ENCODE assay signal across 19 cellular contexts in the genomic region with DNA sequence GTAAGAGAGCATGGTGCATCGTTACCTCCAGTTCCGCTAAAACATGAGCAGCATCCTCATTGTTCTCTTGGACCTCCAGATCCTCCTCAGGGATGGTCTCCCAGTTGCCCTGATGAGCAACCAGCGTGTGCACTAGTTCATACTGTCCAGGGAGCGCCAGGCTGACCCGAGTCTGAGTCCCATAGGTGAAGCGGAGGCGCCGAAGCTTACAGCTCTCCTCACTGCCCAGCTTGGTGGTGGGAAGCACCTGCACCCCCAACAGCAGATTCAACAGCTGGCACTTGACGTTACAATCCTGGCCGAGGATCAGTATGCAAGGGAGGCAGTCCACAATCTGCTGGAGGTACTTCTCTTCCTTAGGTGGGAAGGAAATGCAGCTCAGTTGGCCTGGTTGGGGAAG. TPM values are rescaled to one million over a fixed set of nuclear protein-coding genes. Genes with fewer than 3 reads are reported as not detected.
DNase-seq lines count a peak whose midpoint lies in the region; ATAC-seq and TF ChIP-seq lines count a peak whose summit lies in the region.
"Had no signal": no experiment of that assay in that cellular context is flagged by ENCODE, and none has a peak within 500 bp of the region (broad histone marks: within the 10 kb centered on the region; RNA-seq: fewer than 3 reads in every experiment).

No MANE protein-coding gene starts in this region.

- H3K4me3 Mint-ChIP-seq in natural killer cell treated with Interleukin-12 subunit alpha and Interleukin-12 subunit beta and Interleukin-15 and Interleukin-18, amount 100 ng/mL, for 72 hours: peak overlapping the region; percentile 39
- H3K4me3 Mint-ChIP-seq in natural killer cell: no peak overlapping the region
- H3K4me3 Mint-ChIP-seq in endodermal cell: no peak overlapping the region
- H3K4me3 Mint-ChIP-seq: CD4-positive, alpha-beta memory T cell had no signal

- TF ChIP-seq CTCF in natural killer cell (IDR thresholded peaks at IDR 0.05): no peak
- no peak for TF ChIP-seq CTCF in endodermal cell (conservative IDR thresholded peaks at IDR 0.05)
- TF ChIP-seq CTCF in dorsolateral prefrontal cortex (IDR thresholded peaks at IDR 0.05 in 54 of 56, conservative IDR thresholded peaks at IDR 0.05 in 2 of 56; ENCODE audit: low read depth in 1 of 56, partially characterized antibody in 56 of 56): no peak

- H3K9ac ChIP-seq in endodermal cell (ENCODE audit: extremely low read depth, low read length, poor library complexity, severe bottlenecking) (no peak overlapping the region), neuronal stem cell (ENCODE audit: low read depth, low read length, poor library complexity) (no peak overlapping the region)
- H3K9ac ChIP-seq: SK-N-SH had no signal

- no peak overlapping the region for H2BK5ac ChIP-seq in neuronal stem cell (ENCODE audit: low read length)

- 91 to 100% methylated on average over 8 to 10 of the region's 10 CpGs for WGBS in endodermal cell (ENCODE audit: insufficient coverage in 1 of 2, insufficient read length in 1 of 2), 2 experiments
- no CpG with 5 or more reads among the region's 10 CpGs for WGBS in neuronal stem cell (ENCODE audit: extremely low coverage in 2 of 2, insufficient read length in 2 of 2, insufficient replicate concordance in 1 of 2), 2 donors

- peaks cover 47 to 80% of the 10 kb centered on the region in 2 donors for H3K4me1 Mint-ChIP-seq in natural killer cell treated with Interleukin-12 subunit alpha and Interleukin-12 subunit beta and Interleukin-15 and Interleukin-18, amount 100 ng/mL, for 72 hours (ENCODE audit: low read depth in 2 of 2)
- H3K4me1 Mint-ChIP-seq in natural killer cell: peaks cover 42 to 64% of the 10 kb centered on the region in 2 donors
- peaks cover 31% of the 10 kb centered on the region for H3K4me1 Mint-ChIP-seq in endodermal cell

- no peaks in the 10 kb centered on the region for H3K4me1 ChIP-seq in endodermal cell (ENCODE audit: control insufficient read depth, insufficient read depth, low read length)
- H3K4me1 ChIP-seq in neuronal stem cell (ENCODE audit: control insufficient read depth in 2 of 2, insufficient read depth in 1 of 2, low read depth in 1 of 2, low read length in 2 of 2): peaks cover 2 to 11% of the 10 kb centered on the region in 2 donors

- intact Hi-C loops in natural killer cell (cut with micrococcal nuclease) (no loop called here), dorsolateral prefrontal cortex (cut with DNase I) (no loop called here)

- H2BK12ac ChIP-seq in neuronal stem cell (ENCODE audit: low read length): no peak overlapping the region

- no peak overlapping the region for H3K23ac ChIP-seq in neuronal stem cell (ENCODE audit: low read depth, low read length, poor library complexity)

- H3K4me3 ChIP-seq in endodermal cell (ENCODE audit: low read length) (no peak overlapping the region), dorsolateral prefrontal cortex (no peak overlapping the region), neuronal stem cell (ENCODE audit: low read length in 2 of 2) (no peak overlapping the region)
- H3K4me3 ChIP-seq: A549 had no signal

- H4K91ac ChIP-seq in neuronal stem cell (ENCODE audit: low read depth, low read length, poor library complexity): no peak overlapping the region

- H3K4ac ChIP-seq in neuronal stem cell (ENCODE audit: low read length): no peak overlapping the region

- H3K9me3 ChIP-seq in endodermal cell (ENCODE audit: control insufficient read depth, low read length) (no peaks in the 10 kb centered on the region), neuronal stem cell (replicated peaks in 1 of 2; ENCODE audit: control insufficient read depth in 2 of 2, insufficient read depth in 1 of 2, low read depth in 1 of 2, low read length in 2 of 2) (no peaks in the 10 kb centered on the region)
- H3K9me3 ChIP-seq: A549, SK-N-SH had no signal

- no peak overlapping the region for H2AFZ ChIP-seq in neuronal stem cell (ENCODE audit: low read length)

- no peak overlapping the region for H3K4me2 ChIP-seq in neuronal stem cell (ENCODE audit: insufficient read depth, low read length, poor library complexity, severe bottlenecking)
- H3K4me2 ChIP-seq: SK-N-SH had no signal

- peaks cover 17% of the 10 kb centered on the region for H3K36me3 Mint-ChIP-seq in natural killer cell treated with Interleukin-12 subunit alpha and Interleukin-12 subunit beta and Interleukin-15 and Interleukin-18, amount 100 ng/mL, for 72 hours
- no peaks in the 10 kb centered on the region for H3K36me3 Mint-ChIP-seq in natural killer cell
- H3K36me3 Mint-ChIP-seq in endodermal cell (ENCODE audit: low read depth): peaks cover 7% of the 10 kb centered on the region

- peak overlapping the region; percentile 74 to 95 for H3K27ac Mint-ChIP-seq in natural killer cell treated with Interleukin-12 subunit alpha and Interleukin-12 subunit beta and Interleukin-15 and Interleukin-18, amount 100 ng/mL, for 72 hours
- H3K27ac Mint-ChIP-seq in natural killer cell (no peak overlapping the region), endodermal cell (peak overlapping the region; percentile 15)

- H3K79me1 ChIP-seq in neuronal stem cell (ENCODE audit: low read depth, low read length): peaks cover 3% of the 10 kb centered on the region

- no peak overlapping the region for H4K8ac ChIP-seq in neuronal stem cell (ENCODE audit: low read depth, low read length)

- H3K27ac ChIP-seq in endodermal cell (ENCODE audit: low read depth, low read length) (no peak overlapping the region), dorsolateral prefrontal cortex (peak overlapping the region in 4 of 59 donors; percentile 13 to 39 (median 20)), neuronal stem cell (replicated peaks; ENCODE audit: low read length) (no peak overlapping the region)
- H3K27ac ChIP-seq: A549, HL-60 had no signal

- H3K27me3 ChIP-seq in endodermal cell (ENCODE audit: control insufficient read depth, insufficient read depth, low read length, poor library complexity, severe bottlenecking): no peaks in the 10 kb centered on the region
- no peaks in the 10 kb centered on the region for H3K27me3 ChIP-seq in dorsolateral prefrontal cortex
- H3K27me3 ChIP-seq in neuronal stem cell (ENCODE audit: control insufficient read depth in 3 of 3, insufficient read depth in 3 of 3, low read depth in 1 of 3, low read length in 3 of 3): no peaks in the 10 kb centered on the region

- no peak overlapping the region for H2BK15ac ChIP-seq in neuronal stem cell (ENCODE audit: low read length)

- no peaks in the 10 kb centered on the region for H3K27me3 Mint-ChIP-seq in natural killer cell treated with Interleukin-12 subunit alpha and Interleukin-12 subunit beta and Interleukin-15 and Interleukin-18, amount 100 ng/mL, for 72 hours
- H3K27me3 Mint-ChIP-seq in natural killer cell (ENCODE audit: low read depth in 2 of 2): no peaks in the 10 kb centered on the region
- no peaks in the 10 kb centered on the region for H3K27me3 Mint-ChIP-seq in endodermal cell (ENCODE audit: insufficient read depth)
- H3K27me3 Mint-ChIP-seq: CD4-positive, alpha-beta memory T cell had no signal

- no peak for DNase-seq in natural killer cell treated with Interleukin-12 subunit alpha and Interleukin-12 subunit beta and Interleukin-15 and Interleukin-18, amount 100 ng/mL, for 72 hours (ENCODE audit: low spot score)
- DNase-seq in natural killer cell: no peak
- peak; percentile 45 for DNase-seq in NCI-H524 treated with DMSO at 0.1 percent for 48 hours (lab: John Stamatoyannopoulos, UW)
- no peak for DNase-seq in endodermal cell
- no peak for DNase-seq in dermis blood vessel endothelial cell
- no peak for DNase-seq in dorsolateral prefrontal cortex
- no peak for DNase-seq in neuronal stem cell (ENCODE audit: low spot score)
- DNase-seq: Calu3; CD4-positive, alpha-beta memory T cell; GF-D8; GOT3; NCI-H1092 treated with DMSO at 0.1 percent for 48 hours; NCI-H146; NCI-H2081 treated with DMSO at 0.1 percent for 48 hours; NCI-H774; SHP77; SK-N-SH had no signal

- no peak overlapping the region for H3K14ac ChIP-seq in neuronal stem cell (ENCODE audit: low read length)

- no peak for ATAC-seq in natural killer cell treated with Interleukin-12 subunit alpha and Interleukin-12 subunit beta and Interleukin-15 and Interleukin-18, amount 100 ng/mL, for 72 hours
- no peak for ATAC-seq in natural killer cell

- no peaks in the 10 kb centered on the region for H3K9me3 Mint-ChIP-seq in natural killer cell treated with Interleukin-12 subunit alpha and Interleukin-12 subunit beta and Interleukin-15 and Interleukin-18, amount 100 ng/mL, for 72 hours
- H3K9me3 Mint-ChIP-seq in natural killer cell (no peaks in the 10 kb centered on the region), endodermal cell (no peaks in the 10 kb centered on the region)
- H3K9me3 Mint-ChIP-seq: CD4-positive, alpha-beta memory T cell had no signal

- H2BK120ac ChIP-seq in neuronal stem cell (ENCODE audit: low read depth, low read length): no peak overlapping the region

- no peak overlapping the region for H3K18ac ChIP-seq in neuronal stem cell (ENCODE audit: low read length)

- no peak overlapping the region for H2AK5ac ChIP-seq in neuronal stem cell (ENCODE audit: low read depth, low read length)

- H3K36me3 ChIP-seq in endodermal cell (ENCODE audit: control insufficient read depth, insufficient read depth, low read length) (peaks cover 12% of the 10 kb centered on the region), neuronal stem cell (replicated peaks in 1 of 2; ENCODE audit: control insufficient read depth in 2 of 2, insufficient read depth in 2 of 2, low read length in 2 of 2) (peaks cover 4 to 14% of the 10 kb centered on the region in 2 donors)

RNA-seq across cellular contexts. Expression of a gene that starts 24.1 kb away (rescaled TPM):
- 10 to 100 TPM; 15.8 to 31.6 TPM for total RNA-seq in natural killer cell treated with Interleukin-12 subunit alpha and Interleukin-12 subunit beta and Interleukin-15 and Interleukin-18, amount 100 ng/mL, for 72 hours
- total RNA-seq in natural killer cell: 10 to 100 TPM in 2 of 3 donors, 1 to 10 TPM in 1; 9.9 to 17.5 (median 14.9) TPM
- 10 to 100 TPM in 1 of 2 donors, 1 to 10 TPM in 1; 9.8 to 11.0 TPM for total RNA-seq in endodermal cell
- polyA plus RNA-seq in endodermal cell (2013, experiment 1 of 2): 6.4 TPM
- 6.5 TPM for polyA plus RNA-seq in endodermal cell (2013, experiment 2 of 2)
- 14.9 and 15.1 TPM in 2 replicates for total RNA-seq in dermis blood vessel endothelial cell
- 10 to 100 TPM; 28.0 to 49.3 (median 39.9) TPM for total RNA-seq in dorsolateral prefrontal cortex
- polyA plus RNA-seq in neuronal stem cell (2013, experiment 1 of 2): 6.2 TPM
- polyA plus RNA-seq in neuronal stem cell (2013, experiment 2 of 2): 6.4 TPM

RNA-seq across cellular contexts. Expression of a gene that starts 40.3 kb away (rescaled TPM):
- total RNA-seq in natural killer cell treated with Interleukin-12 subunit alpha and Interleukin-12 subunit beta and Interleukin-15 and Interleukin-18, amount 100 ng/mL, for 72 hours: 10 to 100 TPM; 24.0 to 28.8 TPM
- total RNA-seq in natural killer cell (1 to 10 TPM in 2 of 3 donors, under 1 TPM in 1; 0.93 to 1.5 (median 1.1) TPM), endodermal cell (1 to 10 TPM; 5.2 to 5.8 TPM), dermis blood vessel endothelial cell (1.7 and 1.9 TPM in 2 replicates), dorsolateral prefrontal cortex (100 to 1,000 TPM in 42 of 120 experiments, 10 to 100 TPM in 78; 52.9 to 143 (median 93.9) TPM)
- 9.8 TPM for polyA plus RNA-seq in endodermal cell (2013, experiment 1 of 2)
- 7.5 TPM for polyA plus RNA-seq in endodermal cell (2013, experiment 2 of 2)
- polyA plus RNA-seq in neuronal stem cell (2013, experiment 1 of 2): 13.3 TPM
- 12.9 TPM for polyA plus RNA-seq in neuronal stem cell (2013, experiment 2 of 2)

Comparison
In these comparisons a context has a peak if more than half of its experiments do, and no peak if none do; other contexts are left out.
1. H3K27ac Mint-ChIP-seq: peak in natural killer cell treated with Interleukin-12 subunit alpha and Interleukin-12 subunit beta and Interleukin-15 and Interleukin-18, amount 100 ng/mL, for 72 hours (2 of 2) and endodermal cell (single experiment); none in natural killer cell (0 of 2).